In genomic region chr20:22180244-22180643, GRCh38 we compare ENCODE assay signal across 17 cellular contexts.
DNase-seq lines count a peak whose midpoint lies in the region; TF ChIP-seq lines count a peak whose summit lies in the region.
"Had no signal": no experiment of that assay in that cellular context is flagged by ENCODE, and none has a peak within 500 bp of the region (broad histone marks: within the 10 kb centered on the region; RNA-seq: fewer than 3 reads in every experiment).

No MANE protein-coding gene starts in this region.

- in situ Hi-C loops in mammary epithelial cell (cut with MboI; ENCODE audit: low sequenced_read_pairs in 2 of 2), result no loop called here

- no peak overlapping the region for H3K4me2 ChIP-seq in mammary epithelial cell (ENCODE audit: insufficient read depth, low read depth, low read length)
- H3K4me2 ChIP-seq in neural progenitor cell, result no peak overlapping the region

- H3K9me3 ChIP-seq in mammary epithelial cell (replicated peaks; ENCODE audit: insufficient read depth, low read length) (no peaks in the 10 kb centered on the region), neural progenitor cell (ENCODE audit: low read depth) (no peaks in the 10 kb centered on the region)
- H3K9me3 ChIP-seq: testis had no signal

- H3K9ac ChIP-seq in mammary epithelial cell (ENCODE audit: insufficient read depth, low read length) (no peak overlapping the region), neural progenitor cell (no peak overlapping the region)

- H3K27ac Mint-ChIP-seq in neural progenitor cell, result no peak overlapping the region
- H3K27ac Mint-ChIP-seq: activated T-cell treated with anti-CD3 and anti-CD28 coated beads, Interleukin-2, amount 50 U/mL, for 72 hours; immature natural killer cell; T-helper 1 cell treated with Interleukin-12 subunit alpha and Interleukin-12 subunit beta and Interleukin-4 antibody, amounts not matched to agents 30 μg/mL and 1 μg/mL, for 36 hours had no signal

- H3K36me3 Mint-ChIP-seq in neural progenitor cell, result no peaks in the 10 kb centered on the region
- H3K36me3 Mint-ChIP-seq: immature natural killer cell had no signal

- no peaks in the 10 kb centered on the region for H3K27me3 ChIP-seq in mammary epithelial cell (ENCODE audit: insufficient read depth, low read length)
- H3K27me3 ChIP-seq in neural progenitor cell, result peaks cover 38% of the 10 kb centered on the region
- H3K27me3 ChIP-seq: testis had no signal

- no peak overlapping the region for H3K4me3 ChIP-seq in LNCaP clone FGC (ENCODE audit: low read depth, low read length)
- no peak overlapping the region for H3K4me3 ChIP-seq in mammary epithelial cell (replicated peaks in 1 of 3; ENCODE audit: insufficient read depth in 1 of 3, low read depth in 2 of 3, low read length in 3 of 3)
- H3K4me3 ChIP-seq in neural progenitor cell, result no peak overlapping the region
- H3K4me3 ChIP-seq: testis had no signal

- WGBS in mammary epithelial cell (ENCODE audit: low coverage, missing lambda C conversion rate), result 27% methylated on average over 1 of the region's 1 CpG

- TF ChIP-seq CTCF in LNCaP clone FGC (IDR thresholded peaks at IDR 0.05; ENCODE audit: control insufficient read depth, extremely low read depth, insufficient read depth), result peak; percentile 34
- TF ChIP-seq CTCF in mammary epithelial cell (conservative IDR thresholded peaks at IDR 0.05 in 1 of 2, IDR thresholded peaks at IDR 0.05 in 1 of 2; ENCODE audit: extremely low read depth in 1 of 2, insufficient read depth in 1 of 2, low read depth in 1 of 2, low read length in 2 of 2), result peak; percentile 35 to 36
- peak; percentile 73 for TF ChIP-seq CTCF in neural progenitor cell (IDR thresholded peaks at IDR 0.05)

- BruUV-seq in mammary epithelial cell (replicated peaks; lab: Mats Ljungman, UMichigan), result no TSS peak

- DNase-seq in NCI-H82 (lab: John Stamatoyannopoulos, UW) (peak; percentile 3), NCI-H82 treated with DMSO at 0.1 percent for 48 hours (lab: John Stamatoyannopoulos, UW; ENCODE audit: unreplicated experiment) (no peak), LNCaP clone FGC (ENCODE audit: low read depth) (no peak), mammary epithelial cell (no peak), neural progenitor cell (ENCODE audit: low spot score) (peak; percentile 31), NCI-H2227 (lab: John Stamatoyannopoulos, UW; ENCODE audit: unreplicated experiment) (no peak), NCI-H2107 (lab: John Stamatoyannopoulos, UW) (no peak)
- DNase-seq in stimulated activated CD8-positive, alpha-beta memory T cell treated with anti-CD3 and anti-CD28 coated beads, Interleukin-4, amount 100 ng/mL, for 48 hours, result no peak
- DNase-seq: activated CD4-positive, alpha-beta T cell treated with anti-CD3 and anti-CD28 coated beads for 4 hours; activated T-cell treated with anti-CD3 and anti-CD28 coated beads, Interleukin-2, amount 50 U/mL, for 72 hours; amygdala; Calu3; cortex of kidney; immature natural killer cell; NCI-H2081 treated with DMSO at 0.1 percent for 48 hours; testis had no signal

- no peaks in the 10 kb centered on the region for H3K4me1 Mint-ChIP-seq in neural progenitor cell
- H3K4me1 Mint-ChIP-seq: immature natural killer cell had no signal

- no peak overlapping the region for H2AFZ ChIP-seq in mammary epithelial cell (ENCODE audit: low read depth, low read length)
- H2AFZ ChIP-seq in neural progenitor cell (replicated peaks), result peak overlapping the region; percentile 57

- H3F3A ChIP-seq in neural progenitor cell (ENCODE audit: low read depth), result no peaks in the 10 kb centered on the region

- H3K27ac ChIP-seq in mammary epithelial cell (ENCODE audit: insufficient read depth, low read depth, low read length) (no peak overlapping the region), neural progenitor cell (no peak overlapping the region)
- H3K27ac ChIP-seq: testis had no signal

- H3K4me1 ChIP-seq in mammary epithelial cell (ENCODE audit: insufficient read depth, low read length) (no peaks in the 10 kb centered on the region), neural progenitor cell (peaks cover 10% of the 10 kb centered on the region)
- H3K4me1 ChIP-seq: testis had no signal

- CTCF ChIA-PET in mammary epithelial cell (lab: Charles Lee; ENCODE audit: low non-redundant PET), result no interaction called here

- H3K36me3 ChIP-seq in mammary epithelial cell (ENCODE audit: insufficient read depth, low read length) (no peaks in the 10 kb centered on the region), neural progenitor cell (no peaks in the 10 kb centered on the region)

- H3K79me2 ChIP-seq in mammary epithelial cell (ENCODE audit: insufficient read depth, low read length), result no peaks in the 10 kb centered on the region
- H3K79me2 ChIP-seq in neural progenitor cell (ENCODE audit: low read depth), result no peaks in the 10 kb centered on the region

- intact Hi-C loops in mammary epithelial cell (cut with micrococcal nuclease), result no loop called here

- H4K20me1 ChIP-seq in mammary epithelial cell (ENCODE audit: insufficient read depth, low read length) (no peaks in the 10 kb centered on the region), neural progenitor cell (ENCODE audit: low read depth) (no peaks in the 10 kb centered on the region)

- peaks cover 4% of the 10 kb centered on the region for H3K27me3 Mint-ChIP-seq in neural progenitor cell (ENCODE audit: insufficient read depth, low read depth)

- dilution Hi-C loops in mammary epithelial cell (cut with HindIII; ENCODE audit: low sequenced_read_pairs), result no loop called here

- H3K9me3 Mint-ChIP-seq in neural progenitor cell, result no peaks in the 10 kb centered on the region

- H3K4me3 Mint-ChIP-seq in neural progenitor cell, result no peak overlapping the region
- H3K4me3 Mint-ChIP-seq: activated T-cell treated with anti-CD3 and anti-CD28 coated beads, Interleukin-2, amount 50 U/mL, for 72 hours; immature natural killer cell; T-helper 1 cell treated with Interleukin-12 subunit alpha and Interleukin-12 subunit beta and Interleukin-4 antibody, amounts not matched to agents 30 μg/mL and 1 μg/mL, for 36 hours had no signal

Comparison
In these comparisons a context has a peak if more than half of its experiments do, and no peak if none do; other contexts are left out.
1. DNase-seq: peak in NCI-H82 (single experiment) and neural progenitor cell (single experiment); none in NCI-H82 treated with DMSO at 0.1 percent for 48 hours (single experiment), LNCaP clone FGC (single experiment), mammary epithelial cell (single experiment), NCI-H2227 (single experiment), stimulated activated CD8-positive, alpha-beta memory T cell treated with anti-CD3 and anti-CD28 coated beads, Interleukin-4, amount 100 ng/mL, for 48 hours (single experiment) and NCI-H2107 (single experiment).
2. Peak in every context shown above with its lines, with median percentiles within 50 percentile points of each other: CTCF ChIP-seq.